Comparison of ENCODE assay signal across 22 cellular contexts in genomic region chr21:20646431-20646830, GRCh38.
"Had no signal": no experiment of that assay in that cellular context is flagged by ENCODE, and none has a peak within 500 bp of the region (broad histone marks: within the 10 kb centered on the region; RNA-seq: fewer than 3 reads in every experiment).

No MANE protein-coding gene starts in this region.

- ATAC-seq: HepG2, SK-N-SH treated with all-trans-retinoic acid at 6 μM for 48 hours had no signal

- FAIRE-seq: HepG2, RCC 7860 had no signal

- H3K9me3 ChIP-seq: SJCRH30 had no signal

- H3K27ac ChIP-seq: RWPE1, SJCRH30 had no signal

- H3K27me3 ChIP-seq: SJCRH30 had no signal

- H3K36me3 ChIP-seq: SJCRH30 had no signal

- H3K4me1 ChIP-seq: SJCRH30 had no signal

- DNase-seq: IMR-90, Karpas-422, KG1, MM.1S, NCI-H1092 treated with DMSO at 0.1 percent for 48 hours, NCI-H1436, NCI-H187, NCI-H2029, NCI-H2081 treated with DMSO at 0.1 percent for 48 hours, NCI-H2171, NCI-H226, NCI-H446, NCI-H510A, NCI-H524 treated with DMSO at 0.1 percent for 48 hours, NCI-H69, NCI-H774, SHP77 treated with DMSO at 0.1 percent for 48 hours, SJCRH30 had no signal

- H3K4me3 ChIP-seq: SJCRH30 had no signal
